25 cellular contexts compared by ENCODE assay signal in genomic region chr1:38623529-38623928, GRCh38.
"Had no signal": no experiment of that assay in that cellular context is flagged by ENCODE, and none has a peak within 500 bp of the region (broad histone marks: within the 10 kb centered on the region; RNA-seq: fewer than 3 reads in every experiment).

No MANE protein-coding gene starts in this region.

- H3K4me1 ChIP-seq: pancreas, prostate gland, right lobe of liver, thyroid gland, tibial nerve, upper lobe of left lung, vagina had no signal

- DNase-seq: natural killer cell; nucleus accumbens; pancreas; retina; right cardiac atrium; right lobe of liver; sigmoid colon; small intestine; stimulated activated CD4-positive, alpha-beta T cell treated with anti-CD3 and anti-CD28 coated beads, Interleukin-15, amount 100 ng/mL, for 24 hours; stimulated activated CD4-positive, alpha-beta T cell treated with anti-CD3 and anti-CD28 coated beads, Interleukin-2, amount 100 ng/mL, for 24 hours; stimulated activated CD4-positive, alpha-beta T cell treated with anti-CD3 and anti-CD28 coated beads, Interleukin-2, amount 100 ng/mL, for 48 hours; stimulated activated CD4-positive, alpha-beta T cell treated with anti-CD3 and anti-CD28 coated beads, Interleukin-4, amount 100 ng/mL, for 24 hours; stimulated activated naive B cell treated with anti-CD40 and anti-IgM and Interleukin-4, amounts not matched to agents 10 μg/mL and 1 μg/mL and 100 μg/mL, for 72 hours; stimulated activated naive CD4-positive, alpha-beta T cell treated with Interleukin-2 at 50 U/mL for 16 hours; stomach; trophoblast cell; upper lobe of left lung had no signal

- H3K4me2 ChIP-seq: neural progenitor cell had no signal

- H3K27me3 ChIP-seq: neural progenitor cell, pancreas, right lobe of liver, stomach, thyroid gland, tibial nerve, upper lobe of left lung, vagina had no signal

- H3K27ac ChIP-seq: neural progenitor cell, neutrophil, pancreas, prostate gland, right lobe of liver, sigmoid colon, stomach, thoracic aorta, thyroid gland, tibial nerve, upper lobe of left lung, vagina had no signal

- H3K36me3 ChIP-seq: neural progenitor cell, neutrophil, pancreas, prostate gland, right lobe of liver, sigmoid colon, stomach, thoracic aorta, thyroid gland, tibial nerve, upper lobe of left lung, vagina had no signal

- H3K9ac ChIP-seq: neural progenitor cell had no signal

- H3K4me3 ChIP-seq: neural progenitor cell, pancreas, prostate gland, right lobe of liver, sigmoid colon, stomach, thoracic aorta, thyroid gland, tibial nerve, upper lobe of left lung, vagina had no signal

- H2AFZ ChIP-seq: neural progenitor cell had no signal

- H3K9me3 ChIP-seq: neutrophil, pancreas, prostate gland, right lobe of liver, sigmoid colon, stomach, thoracic aorta, thyroid gland, upper lobe of left lung, vagina had no signal

- FAIRE-seq: pancreas, small intestine, urothelium cell line had no signal
